Comparison of ENCODE assay signal across 8 cellular contexts in genomic region chrX:129606918-129607317, GRCh38. TPM values are rescaled to one million over a fixed set of nuclear protein-coding genes. Genes with fewer than 3 reads are reported as not detected.
DNase-seq lines count a peak whose midpoint lies in the region; ATAC-seq and TF ChIP-seq lines count a peak whose summit lies in the region.

No MANE protein-coding gene starts in this region.

- no peaks in the 10 kb centered on the region for H3K9me3 Mint-ChIP-seq in activated T-helper 1 cell treated with anti-CD3 and anti-CD28 coated beads, Interleukin-12 subunit alpha, Interleukin-12 subunit beta, Interleukin-2, Interleukin-4 antibody, amounts not matched to agents 30 ng/mL and 10 ng/mL and 1 ng/mL, durations not matched to agents 14 hours and 24 hours and 36 hours
- no peaks in the 10 kb centered on the region for H3K9me3 Mint-ChIP-seq in osteocyte (ENCODE audit: unreplicated experiment)

- H3K27me3 ChIP-seq in Peyer's patch (no peaks in the 10 kb centered on the region), aorta (ENCODE audit: control insufficient read depth in 1 of 2, insufficient read depth in 2 of 2, low read length in 1 of 2) (no peaks in the 10 kb centered on the region)

- H3K36me3 ChIP-seq in Peyer's patch: no peaks in the 10 kb centered on the region
- no peaks in the 10 kb centered on the region for H3K36me3 ChIP-seq in aorta (ENCODE audit: control insufficient read depth in 1 of 2, insufficient read depth in 2 of 2, low read length in 1 of 2)

- no peak overlapping the region for H3K27ac Mint-ChIP-seq in activated T-helper 1 cell treated with anti-CD3 and anti-CD28 coated beads, Interleukin-12 subunit alpha, Interleukin-12 subunit beta, Interleukin-2, Interleukin-4 antibody, amounts not matched to agents 30 ng/mL and 10 ng/mL and 1 ng/mL, durations not matched to agents 14 hours and 24 hours and 36 hours
- H3K27ac Mint-ChIP-seq in osteocyte (ENCODE audit: unreplicated experiment): no peak overlapping the region

- no peaks in the 10 kb centered on the region for H3K9me3 ChIP-seq in Peyer's patch
- no peaks in the 10 kb centered on the region for H3K9me3 ChIP-seq in aorta (ENCODE audit: control insufficient read depth, low read length)

- 5 to 7% methylated on average over 5 of the region's 5 CpGs for WGBS in aorta, 2 donors

- no peak for TF ChIP-seq POLR2A in Peyer's patch (IDR thresholded peaks at IDR 0.05)

- intact Hi-C loops in activated T-helper 1 cell treated with anti-CD3 and anti-CD28 coated beads, Interleukin-12 subunit alpha, Interleukin-12 subunit beta, Interleukin-2, Interleukin-4 antibody, amounts not matched to agents 30 ng/mL and 10 ng/mL and 1 ng/mL, durations not matched to agents 14 hours and 24 hours and 36 hours (cut with micrococcal nuclease): loop anchor here (1.0 to 10.0 kb wide), 9 partner anchors 30 to 1308 kb away; partner anchors contain the start of gene ZDHHC9
- intact Hi-C loops in aorta (cut with DNase I): loop anchor here (2.0 to 10.0 kb wide), 3 partner anchors 118 to 588 kb away; no protein-coding TSS in a partner anchor

- peaks cover 3% of the 10 kb centered on the region for H3K27me3 Mint-ChIP-seq in activated T-helper 1 cell treated with anti-CD3 and anti-CD28 coated beads, Interleukin-12 subunit alpha, Interleukin-12 subunit beta, Interleukin-2, Interleukin-4 antibody, amounts not matched to agents 30 ng/mL and 10 ng/mL and 1 ng/mL, durations not matched to agents 14 hours and 24 hours and 36 hours (ENCODE audit: insufficient read depth)
- no peaks in the 10 kb centered on the region for H3K27me3 Mint-ChIP-seq in osteocyte (ENCODE audit: unreplicated experiment)

- peak; percentile 3 for DNase-seq in DMS79 (lab: John Stamatoyannopoulos, UW)
- peak; percentile 31 for DNase-seq in HPDE6-E6E7 (ENCODE audit: extremely low spot score)
- DNase-seq in Peyer's patch: peak in 2 of 3 donors; percentile 57 to 82
- peak; percentile 26 for DNase-seq in activated T-helper 1 cell treated with anti-CD3 and anti-CD28 coated beads, Interleukin-12 subunit alpha, Interleukin-12 subunit beta, Interleukin-2, Interleukin-4 antibody, amounts not matched to agents 30 ng/mL and 10 ng/mL and 1 ng/mL, durations not matched to agents 14 hours and 24 hours and 36 hours (ENCODE audit: low spot score)
- DNase-seq in fibroblast of villous mesenchyme (ENCODE audit: low read depth): peak; percentile 55
- no peak for DNase-seq in osteocyte (ENCODE audit: extremely low spot score, unreplicated experiment)
- no peak for DNase-seq in aorta
- DNase-seq in mesenteric fat pad (ENCODE audit: low spot score): no peak

- peak; percentile 71 for ATAC-seq in aorta (ENCODE audit: low FRiP score)

- H3K27ac ChIP-seq in Peyer's patch (no peak overlapping the region), aorta (ENCODE audit: low read depth in 1 of 2, low read length in 2 of 2) (no peak overlapping the region)

- no peak overlapping the region for H3K4me3 ChIP-seq in Peyer's patch
- no peak overlapping the region for H3K4me3 ChIP-seq in fibroblast of villous mesenchyme (ENCODE audit: low read depth, low read length)
- no peak overlapping the region for H3K4me3 ChIP-seq in aorta (ENCODE audit: low read length in 2 of 2)

- H3K4me1 ChIP-seq in Peyer's patch (peaks cover 0 to 13% (median 0%) of the 10 kb centered on the region in 4 donors), aorta (ENCODE audit: control insufficient read depth in 1 of 2, insufficient read depth in 2 of 2, low read length in 2 of 2) (no peaks in the 10 kb centered on the region)

- H3K4me1 Mint-ChIP-seq in activated T-helper 1 cell treated with anti-CD3 and anti-CD28 coated beads, Interleukin-12 subunit alpha, Interleukin-12 subunit beta, Interleukin-2, Interleukin-4 antibody, amounts not matched to agents 30 ng/mL and 10 ng/mL and 1 ng/mL, durations not matched to agents 14 hours and 24 hours and 36 hours (ENCODE audit: low read depth): peaks cover 20% of the 10 kb centered on the region
- H3K4me1 Mint-ChIP-seq in osteocyte (ENCODE audit: unreplicated experiment): peaks cover 16% of the 10 kb centered on the region

- no peaks in the 10 kb centered on the region for H3K36me3 Mint-ChIP-seq in activated T-helper 1 cell treated with anti-CD3 and anti-CD28 coated beads, Interleukin-12 subunit alpha, Interleukin-12 subunit beta, Interleukin-2, Interleukin-4 antibody, amounts not matched to agents 30 ng/mL and 10 ng/mL and 1 ng/mL, durations not matched to agents 14 hours and 24 hours and 36 hours (ENCODE audit: low read depth)
- H3K36me3 Mint-ChIP-seq in osteocyte (ENCODE audit: unreplicated experiment): no peaks in the 10 kb centered on the region

- TF ChIP-seq CTCF in Peyer's patch (IDR thresholded peaks at IDR 0.05): peak; percentile 45 to 87 (median 80)
- peak; percentile 66 for TF ChIP-seq CTCF in fibroblast of villous mesenchyme (IDR thresholded peaks at IDR 0.05; ENCODE audit: insufficient read depth, low read depth, low read length)
- peak; percentile 82 for TF ChIP-seq CTCF in osteocyte (IDR thresholded peaks at IDR 0.05)

- no peak overlapping the region for H3K4me3 Mint-ChIP-seq in activated T-helper 1 cell treated with anti-CD3 and anti-CD28 coated beads, Interleukin-12 subunit alpha, Interleukin-12 subunit beta, Interleukin-2, Interleukin-4 antibody, amounts not matched to agents 30 ng/mL and 10 ng/mL and 1 ng/mL, durations not matched to agents 14 hours and 24 hours and 36 hours
- no peak overlapping the region for H3K4me3 Mint-ChIP-seq in osteocyte (ENCODE audit: unreplicated experiment)

RNA-seq across cellular contexts. Expression of gene APLN, which starts 47.8 kb away (rescaled TPM):
- under 1 TPM in 2 of 4 donors, not detected in 2; 0.27 to 0.35 TPM for total RNA-seq in Peyer's patch
- 0.12 and 0.26 TPM in 2 replicates for total RNA-seq in activated T-helper 1 cell treated with anti-CD3 and anti-CD28 coated beads, Interleukin-12 subunit alpha, Interleukin-12 subunit beta, Interleukin-2, Interleukin-4 antibody, amounts not matched to agents 30 ng/mL and 10 ng/mL and 1 ng/mL, durations not matched to agents 14 hours and 24 hours and 36 hours
- under 0.01 TPM in 2 replicates for total RNA-seq in fibroblast of villous mesenchyme
- total RNA-seq in osteocyte: 0.38 and 0.39 TPM in 2 replicates
- 10 to 100 TPM; 11.0 to 24.0 TPM for total RNA-seq in aorta
- polyA plus RNA-seq in aorta: 1 to 10 TPM in 1 of 2 donors, under 1 TPM in 1; 0.08 to 2.3 TPM
- total RNA-seq in mesenteric fat pad: 5.6 TPM

Comparison
In these comparisons a context has a peak if more than half of its experiments do, and no peak if none do; other contexts are left out.
1. DNase-seq: peak in DMS79 (single experiment), HPDE6-E6E7 (single experiment), Peyer's patch (2 of 3), activated T-helper 1 cell treated with anti-CD3 and anti-CD28 coated beads, Interleukin-12 subunit alpha, Interleukin-12 subunit beta, Interleukin-2, Interleukin-4 antibody, amounts not matched to agents 30 ng/mL and 10 ng/mL and 1 ng/mL, durations not matched to agents 14 hours and 24 hours and 36 hours (single experiment) and fibroblast of villous mesenchyme (single experiment); none in osteocyte (single experiment), aorta (0 of 2) and mesenteric fat pad (single experiment).
2. Peak in every context shown above with its lines, with median percentiles within 50 percentile points of each other: CTCF ChIP-seq.